8 cellular contexts compared by ENCODE assay signal in the genomic region with DNA sequence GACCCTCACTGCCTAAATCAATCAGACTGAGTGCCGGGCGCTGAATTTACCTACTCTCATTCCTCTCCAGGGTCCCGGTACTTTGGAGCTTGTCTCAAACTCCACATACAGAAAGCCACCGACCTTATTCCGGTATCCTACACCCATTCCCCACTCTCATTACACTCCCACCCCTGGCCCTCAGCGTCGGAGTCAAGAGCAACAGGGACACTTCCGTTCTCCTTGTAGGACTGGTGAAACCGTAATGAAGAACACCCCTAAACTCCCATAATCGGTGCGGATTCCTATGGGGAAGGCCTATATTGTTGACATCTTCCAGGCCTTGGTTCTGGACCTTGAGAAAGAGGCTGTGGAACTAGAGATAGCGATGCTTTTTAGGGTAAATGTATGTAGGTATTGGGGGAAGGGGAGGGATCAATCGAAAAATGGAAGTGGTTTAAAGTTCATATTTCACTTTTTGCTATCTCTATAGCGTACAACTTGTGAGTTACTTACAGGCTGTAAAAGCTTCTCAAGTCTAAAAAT. TPM values are rescaled to one million over a fixed set of nuclear protein-coding genes. Genes with fewer than 3 reads are reported as not detected.
DNase-seq lines count a peak whose midpoint lies in the region; ATAC-seq and TF ChIP-seq lines count a peak whose summit lies in the region.

No MANE protein-coding gene starts in this region.

- peak overlapping the region; percentile 96 for H3K27ac ChIP-seq in epithelial cell of prostate

- CTCF ChIA-PET in WTC11 (lab: Charles Lee), result interaction anchor here (0.6 kb wide), 1 partner anchor 119 kb away, joined by 3 read pairs; no protein-coding TSS in a partner anchor

- TF ChIP-seq CTCF in WTC11 (IDR thresholded peaks at IDR 0.05), result no peak
- TF ChIP-seq CTCF in natural killer cell (IDR thresholded peaks at IDR 0.05), result no peak
- TF ChIP-seq CTCF in type B pancreatic cell (conservative IDR thresholded peaks at IDR 0.05), result no peak

- DNase-seq in NCI-H82 (lab: John Stamatoyannopoulos, UW) (peak; percentile 75), NCI-H82 treated with DMSO at 0.1 percent for 48 hours (lab: John Stamatoyannopoulos, UW; ENCODE audit: unreplicated experiment) (no peak), HT1080 (ENCODE audit: low read depth) (peak; percentile 40), WTC11 (ENCODE audit: low spot score) (no peak), epithelial cell of prostate (ENCODE audit: low read depth, low spot score) (no peak), natural killer cell (no peak), type B pancreatic cell (ENCODE audit: extremely low spot score, unreplicated experiment) (no peak)

- intact Hi-C loops in natural killer cell (cut with micrococcal nuclease), result loop anchor here (5.0 kb wide), 1 partner anchor 34 kb away; no protein-coding TSS in a partner anchor

- H3K9me3 Mint-ChIP-seq in WTC11 (peaks cover 26% of the 10 kb centered on the region), natural killer cell (no peaks in the 10 kb centered on the region), type B pancreatic cell (peaks cover 4% of the 10 kb centered on the region)

- H3K36me3 Mint-ChIP-seq in WTC11, result peaks cover 39% of the 10 kb centered on the region
- H3K36me3 Mint-ChIP-seq in natural killer cell, result peaks cover 7% of the 10 kb centered on the region
- H3K36me3 Mint-ChIP-seq in type B pancreatic cell, result peaks cover 50% of the 10 kb centered on the region

- peak overlapping the region; percentile 99 for H3K27ac Mint-ChIP-seq in WTC11
- H3K27ac Mint-ChIP-seq in natural killer cell, result peak overlapping the region; percentile 97 to 98
- H3K27ac Mint-ChIP-seq in type B pancreatic cell, result peak overlapping the region; percentile 99

- ATAC-seq in WTC11, result peak; percentile 21
- ATAC-seq in natural killer cell, result no peak
- no peak for ATAC-seq in GM21526 (IDR thresholded peaks at IDR 0.05; ENCODE audit: low FRiP score, unreplicated experiment)

- H3K4me1 Mint-ChIP-seq in WTC11, result peaks cover 44% of the 10 kb centered on the region
- peaks cover 49 to 50% of the 10 kb centered on the region in 2 donors for H3K4me1 Mint-ChIP-seq in natural killer cell
- H3K4me1 Mint-ChIP-seq in type B pancreatic cell (ENCODE audit: unreplicated experiment), result peaks cover 41% of the 10 kb centered on the region

- POLR2A ChIA-PET in WTC11 (lab: Charles Lee), result no interaction called here

- no peaks in the 10 kb centered on the region; the same call in 1 of the 2 replicates for H3K27me3 Mint-ChIP-seq in WTC11 (ENCODE audit: low read depth)
- no peaks in the 10 kb centered on the region for H3K27me3 Mint-ChIP-seq in natural killer cell (ENCODE audit: low read depth in 2 of 2)
- H3K27me3 Mint-ChIP-seq in type B pancreatic cell, result no peaks in the 10 kb centered on the region

- peak overlapping the region; percentile 91 for H3K4me3 Mint-ChIP-seq in WTC11
- H3K4me3 Mint-ChIP-seq in natural killer cell, result peak overlapping the region; percentile 98
- H3K4me3 Mint-ChIP-seq in type B pancreatic cell, result peak overlapping the region; percentile 99

TF ChIP-seq in WTC11, 78 proteins besides CTCF, POLR2A, EP300 and RAD21:
- TF ChIP-seq, protein P1, sequence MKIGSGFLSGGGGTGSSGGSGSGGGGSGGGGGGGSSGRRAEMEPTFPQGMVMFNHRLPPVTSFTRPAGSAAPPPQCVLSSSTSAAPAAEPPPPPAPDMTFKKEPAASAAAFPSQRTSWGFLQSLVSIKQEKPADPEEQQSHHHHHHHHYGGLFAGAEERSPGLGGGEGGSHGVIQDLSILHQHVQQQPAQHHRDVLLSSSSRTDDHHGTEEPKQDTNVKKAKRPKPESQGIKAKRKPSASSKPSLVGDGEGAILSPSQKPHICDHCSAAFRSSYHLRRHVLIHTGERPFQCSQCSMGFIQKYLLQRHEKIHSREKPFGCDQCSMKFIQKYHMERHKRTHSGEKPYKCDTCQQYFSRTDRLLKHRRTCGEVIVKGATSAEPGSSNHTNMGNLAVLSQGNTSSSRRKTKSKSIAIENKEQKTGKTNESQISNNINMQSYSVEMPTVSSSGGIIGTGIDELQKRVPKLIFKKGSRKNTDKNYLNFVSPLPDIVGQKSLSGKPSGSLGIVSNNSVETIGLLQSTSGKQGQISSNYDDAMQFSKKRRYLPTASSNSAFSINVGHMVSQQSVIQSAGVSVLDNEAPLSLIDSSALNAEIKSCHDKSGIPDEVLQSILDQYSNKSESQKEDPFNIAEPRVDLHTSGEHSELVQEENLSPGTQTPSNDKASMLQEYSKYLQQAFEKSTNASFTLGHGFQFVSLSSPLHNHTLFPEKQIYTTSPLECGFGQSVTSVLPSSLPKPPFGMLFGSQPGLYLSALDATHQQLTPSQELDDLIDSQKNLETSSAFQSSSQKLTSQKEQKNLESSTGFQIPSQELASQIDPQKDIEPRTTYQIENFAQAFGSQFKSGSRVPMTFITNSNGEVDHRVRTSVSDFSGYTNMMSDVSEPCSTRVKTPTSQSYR (CRISPR knock-in tag; IDR thresholded peaks at IDR 0.05), result no peak
- TF ChIP-seq ZNF423 (CRISPR knock-in tag; IDR thresholded peaks at IDR 0.05) (no peak), CREM (CRISPR knock-in tag; IDR thresholded peaks at IDR 0.05) (no peak), NFE2L1 (CRISPR knock-in tag; IDR thresholded peaks at IDR 0.05) (0 out of 2 replicates have a peak, but pooled peaks have one; percentile 19)

RNA-seq across cellular contexts. Expression of a gene that starts 0.9 kb away (rescaled TPM):
- total RNA-seq in HT1080 (2014; rRNA removed; shearing (Covaris generic)), result 3.2 and 8.1 TPM in 2 replicates
- 1.4 and 4.0 TPM in 2 replicates for polyA plus RNA-seq in HT1080 (2015; cell fraction: cytosol; rRNA removed)
- polyA plus RNA-seq in HT1080 (2015; cell fraction: nucleus; rRNA removed), result 5.9 and 7.7 TPM in 2 replicates
- total RNA-seq in WTC11 (2021) (12.1 to 13.4 TPM (median 12.5 TPM) in 3 replicates), natural killer cell (10 to 100 TPM; 36.4 to 41.3 (median 39.8) TPM), type B pancreatic cell (ENCODE audit: low replicate concordance) (30.3 and 37.4 TPM in 2 replicates)

RNA-seq across cellular contexts. Expression of a gene that starts 0.9 kb away (rescaled TPM):
- total RNA-seq in HT1080 (2014; rRNA removed; shearing (Covaris generic)), result 45.6 and 49.7 TPM in 2 replicates
- 53.4 and 65.6 TPM in 2 replicates for polyA plus RNA-seq in HT1080 (2015; cell fraction: cytosol; rRNA removed)
- 166 and 167 TPM in 2 replicates for polyA plus RNA-seq in HT1080 (2015; cell fraction: nucleus; rRNA removed)
- total RNA-seq in WTC11 (2021) (73.4 to 80.1 TPM (median 75.2 TPM) in 3 replicates), natural killer cell (10 to 100 TPM; 71.1 to 79.9 (median 78.2) TPM), type B pancreatic cell (ENCODE audit: low replicate concordance) (90.0 and 95.5 TPM in 2 replicates)

RNA-seq across cellular contexts. Expression of a gene that starts 31.3 kb away (rescaled TPM):
- total RNA-seq in HT1080 (2014; rRNA removed; shearing (Covaris generic)), result 0.20 TPM in 1 of 2 replicates, not detected in the other
- polyA plus RNA-seq in HT1080 (2015; cell fraction: cytosol; rRNA removed), result 0.10 TPM in 1 of 2 replicates, not detected in the other
- polyA plus RNA-seq in HT1080 (2015; cell fraction: nucleus; rRNA removed), result 0.19 TPM in 1 of 2 replicates, not detected in the other
- not detected in 3 replicates for total RNA-seq in WTC11 (2021)
- total RNA-seq in natural killer cell, result 10 to 100 TPM; 33.8 to 48.2 (median 41.2) TPM
- not detected in 2 replicates for total RNA-seq in type B pancreatic cell (ENCODE audit: low replicate concordance)

Comparison
In these comparisons a context has a peak if more than half of its experiments do, and no peak if none do; other contexts are left out.
1. DNase-seq: peak in NCI-H82 (single experiment) and HT1080 (single experiment); none in NCI-H82 treated with DMSO at 0.1 percent for 48 hours (single experiment), WTC11 (single experiment), epithelial cell of prostate (single experiment), natural killer cell (single experiment) and type B pancreatic cell (single experiment).
2. RNA of a gene that starts 31.3 kb away (total RNA-seq): 33.8 to 48.2 TPM in natural killer cell; not detected in WTC11, 0.20 TPM in HT1080 and not detected in type B pancreatic cell; every median in the first group is over 10 times any median in the second.
3. Peak in every context shown above with its lines, with median percentiles within 50 percentile points of each other: H3K27ac Mint-ChIP-seq and H3K4me3 Mint-ChIP-seq.